ENCODE assay signal across 8 cellular contexts in genomic region chr1:27605796-27606707, GRCh38. TPM values are rescaled to one million over a fixed set of nuclear protein-coding genes. Genes with fewer than 3 reads are reported as not detected.
DNase-seq lines count a peak whose midpoint lies in the region; ATAC-seq and TF ChIP-seq lines count a peak whose summit lies in the region.

No MANE protein-coding gene starts in this region.

- CTCF ChIA-PET in activated naive CD4-positive, alpha-beta T cell treated with anti-CD3 and anti-CD28 coated beads, Interleukin-2, amount 10 ng/mL, durations not matched to agents 7 days and 5 days (lab: Charles Lee) = interaction anchor here (0.6 to 11.5 kb wide), 47 partner anchors 9 to 526 kb away, joined by 3 to 221 read pairs (median 4); partner anchors contain the start of genes GPR3 and IFI6

- DNase-seq in DMS153 treated with DMSO at 0.1 percent for 48 hours (lab: John Stamatoyannopoulos, UW; ENCODE audit: unreplicated experiment) (peak; percentile 39), SHP77 treated with DMSO at 0.1 percent for 48 hours (lab: John Stamatoyannopoulos, UW) (peak; percentile 19), right atrium auricular region (ENCODE audit: low spot score) (no peak), A172 (ENCODE audit: low spot score) (no peak)
- peak; percentile 75 for DNase-seq in activated naive CD4-positive, alpha-beta T cell treated with anti-CD3 and anti-CD28 coated beads, Interleukin-2, amount 10 ng/mL, durations not matched to agents 7 days and 5 days

- H3K27me3 Mint-ChIP-seq in activated naive CD4-positive, alpha-beta T cell treated with anti-CD3 and anti-CD28 coated beads, Interleukin-2, amount 10 ng/mL, durations not matched to agents 7 days and 5 days = peaks cover 17% of the 10 kb centered on the region

- TF ChIP-seq CTCF in KMS-11 (conservative IDR thresholded peaks at IDR 0.05; ENCODE audit: low read depth, low read length) = peak; percentile 96
- TF ChIP-seq CTCF in right atrium auricular region (IDR thresholded peaks at IDR 0.05) = peak; percentile 82 to 91

- no peaks in the 10 kb centered on the region for H3K9me3 Mint-ChIP-seq in activated naive CD4-positive, alpha-beta T cell treated with anti-CD3 and anti-CD28 coated beads, Interleukin-2, amount 10 ng/mL, durations not matched to agents 7 days and 5 days

- no peaks in the 10 kb centered on the region for H3K27me3 ChIP-seq in KMS-11 (ENCODE audit: insufficient read depth, low read depth)
- H3K27me3 ChIP-seq in right atrium auricular region = no peaks in the 10 kb centered on the region
- peaks cover 15% of the 10 kb centered on the region for H3K27me3 ChIP-seq in skeletal muscle satellite cell (ENCODE audit: control insufficient read depth, insufficient read depth, low read length)

- H3K4me1 Mint-ChIP-seq in activated naive CD4-positive, alpha-beta T cell treated with anti-CD3 and anti-CD28 coated beads, Interleukin-2, amount 10 ng/mL, durations not matched to agents 7 days and 5 days = peaks cover 36% of the 10 kb centered on the region

- H3K36me3 ChIP-seq in KMS-11 (ENCODE audit: insufficient read depth) = no peaks in the 10 kb centered on the region
- H3K36me3 ChIP-seq in right atrium auricular region = no peaks in the 10 kb centered on the region
- H3K36me3 ChIP-seq in skeletal muscle satellite cell (ENCODE audit: insufficient read depth, low read length) = no peaks in the 10 kb centered on the region

- H3K9ac ChIP-seq in KMS-11 (no peak overlapping the region), skeletal muscle satellite cell (ENCODE audit: low read depth, low read length) (no peak overlapping the region)

- no peaks in the 10 kb centered on the region for H3K79me2 ChIP-seq in KMS-11 (ENCODE audit: insufficient read depth, low read depth)

- H4K20me1 ChIP-seq in KMS-11 (ENCODE audit: insufficient read depth) = no peaks in the 10 kb centered on the region

- no peak overlapping the region for H2AFZ ChIP-seq in KMS-11 (ENCODE audit: low read depth)

- peaks cover 43% of the 10 kb centered on the region for H3K4me1 ChIP-seq in KMS-11 (ENCODE audit: low read depth, poor library complexity, severe bottlenecking)
- peaks cover 0 to 38% of the 10 kb centered on the region in 2 donors for H3K4me1 ChIP-seq in right atrium auricular region
- H3K4me1 ChIP-seq in skeletal muscle satellite cell (ENCODE audit: control insufficient read depth, insufficient read depth, low read length) = peaks cover 15% of the 10 kb centered on the region

- H3K4me2 ChIP-seq in KMS-11 (no peak overlapping the region; the same call in 1 of the 2 replicates), skeletal muscle satellite cell (ENCODE audit: low read length) (peak overlapping the region; percentile 8)

- H3K9me3 ChIP-seq in right atrium auricular region (no peaks in the 10 kb centered on the region), skeletal muscle satellite cell (replicated peaks; ENCODE audit: low read length) (no peaks in the 10 kb centered on the region)

- peak overlapping the region; percentile 56 for H3K27ac Mint-ChIP-seq in activated naive CD4-positive, alpha-beta T cell treated with anti-CD3 and anti-CD28 coated beads, Interleukin-2, amount 10 ng/mL, durations not matched to agents 7 days and 5 days

- H3K36me3 Mint-ChIP-seq in activated naive CD4-positive, alpha-beta T cell treated with anti-CD3 and anti-CD28 coated beads, Interleukin-2, amount 10 ng/mL, durations not matched to agents 7 days and 5 days = no peaks in the 10 kb centered on the region

- no peak for ATAC-seq in HG02852 (IDR thresholded peaks at IDR 0.05; ENCODE audit: unreplicated experiment)

- H3K4me3 Mint-ChIP-seq in activated naive CD4-positive, alpha-beta T cell treated with anti-CD3 and anti-CD28 coated beads, Interleukin-2, amount 10 ng/mL, durations not matched to agents 7 days and 5 days = peak overlapping the region; percentile 96

- no peak overlapping the region; the same call in 1 of the 2 replicates for H3K27ac ChIP-seq in KMS-11
- H3K27ac ChIP-seq in right atrium auricular region = peak overlapping the region in 1 of 2 donors; percentile 15

- H3K4me3 ChIP-seq in KMS-11 (IDR thresholded peaks at IDR 0.05; ENCODE audit: insufficient read depth, low read depth, low read length) (no peak overlapping the region), right atrium auricular region (no peak overlapping the region), skeletal muscle satellite cell (ENCODE audit: low read length) (no peak overlapping the region)

RNA-seq across cellular contexts. Expression of gene AHDC1, which starts 2.1 kb away (rescaled TPM):
- 10 to 100 TPM; 23.5 to 35.0 TPM for total RNA-seq in right atrium auricular region
- 11.6 and 11.9 TPM in 2 replicates for total RNA-seq in skeletal muscle satellite cell (2012; rRNA removed)
- total RNA-seq in A172 (2014; rRNA removed; shearing (Covaris generic)) = 3.4 and 7.6 TPM in 2 replicates

RNA-seq across cellular contexts. Expression of gene FGR, which starts 28.9 kb away (rescaled TPM):
- 10 to 100 TPM in 1 of 2 donors, 1 to 10 TPM in 1; 5.7 to 19.8 TPM for total RNA-seq in right atrium auricular region
- total RNA-seq in skeletal muscle satellite cell (2012; rRNA removed) = not detected in 2 replicates
- total RNA-seq in A172 (2014; rRNA removed; shearing (Covaris generic)) = not detected in 2 replicates

Comparison
In these comparisons a context has a peak if more than half of its experiments do, and no peak if none do; other contexts are left out.
1. DNase-seq: peak in DMS153 treated with DMSO at 0.1 percent for 48 hours (single experiment), SHP77 treated with DMSO at 0.1 percent for 48 hours (single experiment) and activated naive CD4-positive, alpha-beta T cell treated with anti-CD3 and anti-CD28 coated beads, Interleukin-2, amount 10 ng/mL, durations not matched to agents 7 days and 5 days (single experiment); none in right atrium auricular region (single experiment) and A172 (single experiment).